ENCODE assay signal across 10 cellular contexts in the genomic region with DNA sequence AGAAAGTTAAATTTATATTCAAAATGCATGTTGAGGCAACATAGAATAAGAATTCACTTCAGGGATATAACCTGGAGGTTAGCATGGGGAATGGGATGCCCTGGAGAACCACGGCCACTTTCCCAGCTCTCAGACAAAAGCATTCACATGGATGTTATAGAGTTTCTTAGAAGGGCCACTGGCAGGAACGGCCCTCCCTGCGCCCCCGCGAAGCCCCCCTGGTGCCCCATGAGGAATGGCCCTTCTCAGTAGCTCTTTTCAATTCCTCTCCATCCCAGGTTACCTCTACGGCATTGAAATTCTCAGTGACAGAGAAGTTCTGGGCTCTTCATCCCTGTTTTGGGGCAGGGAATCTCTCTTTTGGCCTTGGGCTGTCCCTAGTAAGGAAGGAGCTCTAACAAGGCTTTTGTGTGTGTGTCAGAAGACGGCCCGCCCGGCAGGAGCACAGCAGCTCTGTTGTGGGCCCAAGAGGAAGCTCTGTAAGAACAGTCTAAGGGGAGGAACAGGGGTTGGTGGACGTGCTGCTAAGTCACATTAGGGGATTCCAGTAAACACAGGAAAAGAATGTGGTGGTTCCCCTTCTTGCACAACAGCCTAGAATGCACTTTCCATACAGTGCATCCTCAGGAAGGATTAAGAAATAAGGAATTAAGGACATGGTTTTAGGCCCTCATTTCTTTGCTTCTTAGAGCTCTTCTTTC.
DNase-seq lines count a peak whose midpoint lies in the region; ATAC-seq and TF ChIP-seq lines count a peak whose summit lies in the region.
"Had no signal": no experiment of that assay in that cellular context is flagged by ENCODE, and none has a peak within 500 bp of the region (broad histone marks: within the 10 kb centered on the region; RNA-seq: fewer than 3 reads in every experiment).

No MANE protein-coding gene starts in this region.

- H3K4me1 Mint-ChIP-seq in activated B cell treated with CpG ODN at 0.5 μM for 24 hours: peaks cover 13% of the 10 kb centered on the region

- H3K36me3 Mint-ChIP-seq in activated B cell treated with CpG ODN at 0.5 μM for 24 hours (ENCODE audit: low read depth): no peaks in the 10 kb centered on the region
- H3K36me3 Mint-ChIP-seq: activated naive CD4-positive, alpha-beta T cell treated with anti-CD3 and anti-CD28 coated beads, Interleukin-2, amount 50 U/mL, for 72 hours had no signal

- WGBS in smooth muscle cell (ENCODE audit: low lambda C conversion rate): 73% methylated on average over 10 of the region's 10 CpGs

- H2AFZ ChIP-seq in smooth muscle cell (ENCODE audit: low read depth): peak overlapping the region; percentile 77

- no peaks in the 10 kb centered on the region for H3K27me3 Mint-ChIP-seq in activated B cell treated with CpG ODN at 0.5 μM for 24 hours

- no peaks in the 10 kb centered on the region for H3K9me3 ChIP-seq in smooth muscle cell (replicated peaks; ENCODE audit: low read depth)
- H3K9me3 ChIP-seq: Peyer's patch had no signal

- H3K9me3 Mint-ChIP-seq in activated B cell treated with CpG ODN at 0.5 μM for 24 hours: no peaks in the 10 kb centered on the region
- H3K9me3 Mint-ChIP-seq: activated naive CD4-positive, alpha-beta T cell treated with anti-CD3 and anti-CD28 coated beads, Interleukin-2, amount 50 U/mL, for 72 hours had no signal

- peaks cover 6% of the 10 kb centered on the region for H3K4me1 ChIP-seq in smooth muscle cell (ENCODE audit: low read depth)
- H3K4me1 ChIP-seq: Peyer's patch had no signal

- TF ChIP-seq CTCF in activated B cell treated with CpG ODN at 0.5 μM for 24 hours (IDR thresholded peaks at IDR 0.05) (no peak), smooth muscle cell (IDR thresholded peaks at IDR 0.05; ENCODE audit: borderline replicate concordance, insufficient read depth, poor library complexity, severe bottlenecking) (no peak)

- peak overlapping the region; percentile 51 for H3K27ac ChIP-seq in smooth muscle cell (ENCODE audit: low read depth)
- H3K27ac ChIP-seq: Peyer's patch had no signal

- ATAC-seq in GM18868 (IDR thresholded peaks at IDR 0.05; ENCODE audit: unreplicated experiment) (peak; percentile 57), activated B cell treated with CpG ODN at 0.5 μM for 24 hours (ENCODE audit: low read depth) (peak; percentile 45), left cardiac atrium (peak; percentile 58 to 71), SK-N-SH treated with all-trans-retinoic acid at 6 μM for 48 hours (no peak), GM19467 (IDR thresholded peaks at IDR 0.05; ENCODE audit: unreplicated experiment) (no peak)

- intact Hi-C loops in activated B cell treated with CpG ODN at 0.5 μM for 24 hours (cut with micrococcal nuclease) (loop anchor here (5.0 kb wide), 3 partner anchors 99 to 1344 kb away; no protein-coding TSS in a partner anchor), left cardiac atrium (cut with DNase I) (no loop called here)

- no peaks in the 10 kb centered on the region for H3K36me3 ChIP-seq in smooth muscle cell (ENCODE audit: low read depth)
- H3K36me3 ChIP-seq: Peyer's patch had no signal

- peak overlapping the region; percentile 64 for H3K27ac Mint-ChIP-seq in activated B cell treated with CpG ODN at 0.5 μM for 24 hours
- H3K27ac Mint-ChIP-seq: activated naive CD4-positive, alpha-beta T cell treated with anti-CD3 and anti-CD28 coated beads, Interleukin-2, amount 50 U/mL, for 72 hours had no signal

- peak overlapping the region; percentile 19 for H3K4me2 ChIP-seq in smooth muscle cell

- H3K9ac ChIP-seq in smooth muscle cell (ENCODE audit: low read depth): peak overlapping the region; percentile 19

- DNase-seq in activated B cell treated with CpG ODN at 0.5 μM for 24 hours (no peak), left cardiac atrium (peak; percentile 42), smooth muscle cell (lab: John Stamatoyannopoulos, UW; ENCODE audit: unreplicated experiment) (no peak), NCI-H2227 (lab: John Stamatoyannopoulos, UW; ENCODE audit: unreplicated experiment) (no peak), GM19238 (ENCODE audit: insufficient read length, low spot score) (no peak)

- peaks cover 5% of the 10 kb centered on the region for H3F3A ChIP-seq in smooth muscle cell (ENCODE audit: low read depth)

- no peaks in the 10 kb centered on the region for H4K20me1 ChIP-seq in smooth muscle cell (ENCODE audit: low read depth)

- no peak overlapping the region for H3K4me3 Mint-ChIP-seq in activated B cell treated with CpG ODN at 0.5 μM for 24 hours

- no peaks in the 10 kb centered on the region for H3K27me3 ChIP-seq in smooth muscle cell (ENCODE audit: low read depth)
- H3K27me3 ChIP-seq: Peyer's patch had no signal

- POLR2A ChIA-PET in activated B cell treated with CpG ODN at 0.5 μM for 24 hours (lab: Charles Lee): interaction anchor here (0.7 to 2.8 kb wide), 8 partner anchors 101 to 515 kb away, joined by 3 to 10 read pairs (median 4); a partner anchor contains a TSS

- H3K79me2 ChIP-seq in smooth muscle cell (ENCODE audit: low read depth): no peaks in the 10 kb centered on the region

- no peak overlapping the region for H3K4me3 ChIP-seq in smooth muscle cell
- H3K4me3 ChIP-seq: Peyer's patch had no signal

- CTCF ChIA-PET in activated B cell treated with CpG ODN at 0.5 μM for 24 hours (lab: Charles Lee): interaction anchor here (1.1 to 9.4 kb wide), 6 partner anchors 141 to 380 kb away, joined by 4 to 155 read pairs (median 12); no protein-coding TSS in a partner anchor

TF ChIP-seq in SK-N-SH treated with all-trans-retinoic acid at 6 μM for 48 hours, 23 proteins besides CTCF, POLR2A, EP300 and RAD21:
- no peak for TF ChIP-seq ZC3H10 (CRISPR knock-in tag; IDR thresholded peaks at IDR 0.05)
- TF ChIP-seq CSDC2 (CRISPR knock-in tag; IDR thresholded peaks at IDR 0.05): no peak
- TF ChIP-seq, protein P1, sequence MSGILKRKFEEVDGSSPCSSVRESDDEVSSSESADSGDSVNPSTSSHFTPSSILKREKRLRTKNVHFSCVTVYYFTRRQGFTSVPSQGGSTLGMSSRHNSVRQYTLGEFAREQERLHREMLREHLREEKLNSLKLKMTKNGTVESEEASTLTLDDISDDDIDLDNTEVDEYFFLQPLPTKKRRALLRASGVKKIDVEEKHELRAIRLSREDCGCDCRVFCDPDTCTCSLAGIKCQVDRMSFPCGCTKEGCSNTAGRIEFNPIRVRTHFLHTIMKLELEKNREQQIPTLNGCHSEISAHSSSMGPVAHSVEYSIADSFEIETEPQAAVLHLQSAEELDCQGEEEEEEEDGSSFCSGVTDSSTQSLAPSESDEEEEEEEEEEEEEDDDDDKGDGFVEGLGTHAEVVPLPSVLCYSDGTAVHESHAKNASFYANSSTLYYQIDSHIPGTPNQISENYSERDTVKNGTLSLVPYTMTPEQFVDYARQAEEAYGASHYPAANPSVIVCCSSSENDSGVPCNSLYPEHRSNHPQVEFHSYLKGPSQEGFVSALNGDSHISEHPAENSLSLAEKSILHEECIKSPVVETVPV (CRISPR knock-in tag; IDR thresholded peaks at IDR 0.05): no peak
- TF ChIP-seq SNAI2 (CRISPR knock-in tag; IDR thresholded peaks at IDR 0.05): no peak
- TF ChIP-seq, protein P2, sequence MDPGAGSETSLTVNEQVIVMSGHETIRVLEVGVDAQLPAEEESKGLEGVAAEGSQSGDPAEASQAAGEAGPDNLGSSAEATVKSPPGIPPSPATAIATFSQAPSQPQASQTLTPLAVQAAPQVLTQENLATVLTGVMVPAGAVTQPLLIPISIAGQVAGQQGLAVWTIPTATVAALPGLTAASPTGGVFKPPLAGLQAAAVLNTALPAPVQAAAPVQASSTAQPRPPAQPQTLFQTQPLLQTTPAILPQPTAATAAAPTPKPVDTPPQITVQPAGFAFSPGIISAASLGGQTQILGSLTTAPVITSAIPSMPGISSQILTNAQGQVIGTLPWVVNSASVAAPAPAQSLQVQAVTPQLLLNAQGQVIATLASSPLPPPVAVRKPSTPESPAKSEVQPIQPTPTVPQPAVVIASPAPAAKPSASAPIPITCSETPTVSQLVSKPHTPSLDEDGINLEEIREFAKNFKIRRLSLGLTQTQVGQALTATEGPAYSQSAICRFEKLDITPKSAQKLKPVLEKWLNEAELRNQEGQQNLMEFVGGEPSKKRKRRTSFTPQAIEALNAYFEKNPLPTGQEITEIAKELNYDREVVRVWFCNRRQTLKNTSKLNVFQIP (CRISPR knock-in tag; IDR thresholded peaks at IDR 0.05; ENCODE audit: borderline replicate concordance, low read depth): no peak
- TF ChIP-seq ISL1 (CRISPR knock-in tag; IDR thresholded peaks at IDR 0.05): no peak
- no peak for TF ChIP-seq ZNF8 (CRISPR knock-in tag; IDR thresholded peaks at IDR 0.05)

Comparison
In these comparisons a context has a peak if more than half of its experiments do, and no peak if none do; other contexts are left out.
1. ATAC-seq: peak in GM18868 (single experiment), activated B cell treated with CpG ODN at 0.5 μM for 24 hours (single experiment) and left cardiac atrium (2 of 2); none in SK-N-SH treated with all-trans-retinoic acid at 6 μM for 48 hours (single experiment) and GM19467 (single experiment).